ENCODE assay signal across 8 cellular contexts in genomic region chr11:32809313-32809712, GRCh38. TPM values are rescaled to one million over a fixed set of nuclear protein-coding genes. Genes with fewer than 3 reads are reported as not detected.
DNase-seq lines count a peak whose midpoint lies in the region; ATAC-seq and TF ChIP-seq lines count a peak whose summit lies in the region.

No MANE protein-coding gene starts in this region.

- no peak overlapping the region for H3K23ac ChIP-seq in neuronal stem cell (ENCODE audit: low read depth, low read length, poor library complexity)

- no peaks in the 10 kb centered on the region for H3K36me3 Mint-ChIP-seq in activated CD8-positive, alpha-beta memory T cell treated with anti-CD3 and anti-CD28 coated beads, Interleukin-2, amount 10 ng/mL, durations not matched to agents 7 days and 5 days

- H3K4me1 ChIP-seq in neuronal stem cell (ENCODE audit: control insufficient read depth in 2 of 2, insufficient read depth in 1 of 2, low read depth in 1 of 2, low read length in 2 of 2): no peaks in the 10 kb centered on the region

- H2BK5ac ChIP-seq in neuronal stem cell (ENCODE audit: low read length): no peak overlapping the region

- H3K36me3 ChIP-seq in neuronal stem cell (replicated peaks in 1 of 2; ENCODE audit: control insufficient read depth in 2 of 2, insufficient read depth in 2 of 2, low read length in 2 of 2): no peaks in the 10 kb centered on the region

- H3K27me3 ChIP-seq in neuronal stem cell (ENCODE audit: control insufficient read depth in 3 of 3, insufficient read depth in 3 of 3, low read depth in 1 of 3, low read length in 3 of 3): no peaks in the 10 kb centered on the region

- no peak overlapping the region for H4K8ac ChIP-seq in neuronal stem cell (ENCODE audit: low read depth, low read length)

- H2BK120ac ChIP-seq in neuronal stem cell (ENCODE audit: low read depth, low read length): no peak overlapping the region

- H2AK5ac ChIP-seq in neuronal stem cell (ENCODE audit: low read depth, low read length): no peak overlapping the region

- WGBS in neuronal stem cell (ENCODE audit: extremely low coverage in 2 of 2, insufficient read length in 2 of 2, insufficient replicate concordance in 1 of 2), 2 donors: no CpG with 5 or more reads among the region's 3 CpGs

- DNase-seq in EL: peak; percentile 72
- DNase-seq in HPDE6-E6E7 (ENCODE audit: extremely low spot score): peak; percentile 63
- DNase-seq in NCI-H774 (lab: John Stamatoyannopoulos, UW): peak; percentile 15
- DNase-seq in activated CD8-positive, alpha-beta memory T cell treated with anti-CD3 and anti-CD28 coated beads, Interleukin-2, amount 10 ng/mL, durations not matched to agents 7 days and 5 days: peak; percentile 74
- peak; percentile 78 for DNase-seq in fibroblast of the aortic adventitia (ENCODE audit: low read depth)
- peak; percentile 59 for DNase-seq in neuronal stem cell (ENCODE audit: low spot score)
- DNase-seq in ureter (ENCODE audit: low spot score): peak; percentile 72

- no peak overlapping the region for H3K4me3 ChIP-seq in fibroblast of the aortic adventitia (ENCODE audit: low read depth, low read length)
- H3K4me3 ChIP-seq in neuronal stem cell (ENCODE audit: low read length in 2 of 2): no peak overlapping the region

- no peaks in the 10 kb centered on the region for H3K4me1 Mint-ChIP-seq in activated CD8-positive, alpha-beta memory T cell treated with anti-CD3 and anti-CD28 coated beads, Interleukin-2, amount 10 ng/mL, durations not matched to agents 7 days and 5 days

- H3K18ac ChIP-seq in neuronal stem cell (ENCODE audit: low read length): no peak overlapping the region

- H4K91ac ChIP-seq in neuronal stem cell (ENCODE audit: low read depth, low read length, poor library complexity): no peak overlapping the region

- ATAC-seq in GM21528 (IDR thresholded peaks at IDR 0.05; ENCODE audit: low FRiP score, unreplicated experiment): peak; percentile 92
- ATAC-seq in activated CD8-positive, alpha-beta memory T cell treated with anti-CD3 and anti-CD28 coated beads, Interleukin-2, amount 10 ng/mL, durations not matched to agents 7 days and 5 days: peak; percentile 88

- TF ChIP-seq CTCF in fibroblast of the aortic adventitia (IDR thresholded peaks at IDR 0.05; ENCODE audit: insufficient read depth, low read length): peak; percentile 85

- no peak overlapping the region for H2BK12ac ChIP-seq in neuronal stem cell (ENCODE audit: low read length)

- no peaks in the 10 kb centered on the region for H3K9me3 Mint-ChIP-seq in activated CD8-positive, alpha-beta memory T cell treated with anti-CD3 and anti-CD28 coated beads, Interleukin-2, amount 10 ng/mL, durations not matched to agents 7 days and 5 days (ENCODE audit: low read depth)

- no peak overlapping the region for H3K4me2 ChIP-seq in neuronal stem cell (ENCODE audit: insufficient read depth, low read length, poor library complexity, severe bottlenecking)

- H2AFZ ChIP-seq in neuronal stem cell (ENCODE audit: low read length): peak overlapping the region; percentile 31

- H2BK15ac ChIP-seq in neuronal stem cell (ENCODE audit: low read length): no peak overlapping the region

- H3K27me3 Mint-ChIP-seq in activated CD8-positive, alpha-beta memory T cell treated with anti-CD3 and anti-CD28 coated beads, Interleukin-2, amount 10 ng/mL, durations not matched to agents 7 days and 5 days: peaks cover 4% of the 10 kb centered on the region

- H3K9me3 ChIP-seq in neuronal stem cell (replicated peaks in 1 of 2; ENCODE audit: control insufficient read depth in 2 of 2, insufficient read depth in 1 of 2, low read depth in 1 of 2, low read length in 2 of 2): no peaks in the 10 kb centered on the region

- no peak overlapping the region for H3K4me3 Mint-ChIP-seq in activated CD8-positive, alpha-beta memory T cell treated with anti-CD3 and anti-CD28 coated beads, Interleukin-2, amount 10 ng/mL, durations not matched to agents 7 days and 5 days

- no peak overlapping the region for H3K27ac ChIP-seq in neuronal stem cell (replicated peaks; ENCODE audit: low read length)

- no peak overlapping the region for H3K27ac Mint-ChIP-seq in activated CD8-positive, alpha-beta memory T cell treated with anti-CD3 and anti-CD28 coated beads, Interleukin-2, amount 10 ng/mL, durations not matched to agents 7 days and 5 days

- no peaks in the 10 kb centered on the region for H3K79me1 ChIP-seq in neuronal stem cell (ENCODE audit: low read depth, low read length)

- no peak overlapping the region for H3K4ac ChIP-seq in neuronal stem cell (ENCODE audit: low read length)

- CTCF ChIA-PET in activated CD8-positive, alpha-beta memory T cell treated with anti-CD3 and anti-CD28 coated beads, Interleukin-2, amount 10 ng/mL, durations not matched to agents 7 days and 5 days (lab: Charles Lee): interaction anchor here (0.6 to 1.7 kb wide), 9 partner anchors 9 to 256 kb away, joined by 3 to 8 read pairs (median 3); partner anchors contain the start of gene QSER1

- no peak overlapping the region for H3K9ac ChIP-seq in neuronal stem cell (ENCODE audit: low read depth, low read length, poor library complexity)

- H3K14ac ChIP-seq in neuronal stem cell (ENCODE audit: low read length): no peak overlapping the region

RNA-seq across cellular contexts. Expression of gene CCDC73, which starts 14.9 kb away (rescaled TPM):
- under 1 TPM in 1 of 2 experiments, not detected in 1; 0.47 TPM for total RNA-seq in activated CD8-positive, alpha-beta memory T cell treated with anti-CD3 and anti-CD28 coated beads, Interleukin-2, amount 10 ng/mL, durations not matched to agents 7 days and 5 days
- not detected in 2 replicates for total RNA-seq in fibroblast of the aortic adventitia (ENCODE audit: low replicate concordance)
- 0.01 TPM for polyA plus RNA-seq in neuronal stem cell (2013, experiment 1 of 2)
- not detected for polyA plus RNA-seq in neuronal stem cell (2013, experiment 2 of 2)
- total RNA-seq in ureter: 0.26 TPM

RNA-seq across cellular contexts. Expression of gene PRRG4, which starts 20.4 kb away (rescaled TPM):
- total RNA-seq in activated CD8-positive, alpha-beta memory T cell treated with anti-CD3 and anti-CD28 coated beads, Interleukin-2, amount 10 ng/mL, durations not matched to agents 7 days and 5 days: 1 to 10 TPM in 1 of 2 experiments, under 1 TPM in 1; 0.55 to 1.9 TPM
- total RNA-seq in fibroblast of the aortic adventitia (ENCODE audit: low replicate concordance): 0.36 and 0.49 TPM in 2 replicates
- 0.04 TPM for polyA plus RNA-seq in neuronal stem cell (2013, experiment 1 of 2)
- polyA plus RNA-seq in neuronal stem cell (2013, experiment 2 of 2): 0.03 TPM
- total RNA-seq in ureter: 8.6 TPM

Comparison
In these comparisons a context has a peak if more than half of its experiments do, and no peak if none do; other contexts are left out.
1. DNase-seq: peak in every context shown above with its lines; median percentile 78 in fibroblast of the aortic adventitia; 74 in activated CD8-positive, alpha-beta memory T cell treated with anti-CD3 and anti-CD28 coated beads, Interleukin-2, amount 10 ng/mL, durations not matched to agents 7 days and 5 days; 72 in EL; 72 in ureter; 63 in HPDE6-E6E7; 59 in neuronal stem cell; 15 in NCI-H774.